In the genomic region with DNA sequence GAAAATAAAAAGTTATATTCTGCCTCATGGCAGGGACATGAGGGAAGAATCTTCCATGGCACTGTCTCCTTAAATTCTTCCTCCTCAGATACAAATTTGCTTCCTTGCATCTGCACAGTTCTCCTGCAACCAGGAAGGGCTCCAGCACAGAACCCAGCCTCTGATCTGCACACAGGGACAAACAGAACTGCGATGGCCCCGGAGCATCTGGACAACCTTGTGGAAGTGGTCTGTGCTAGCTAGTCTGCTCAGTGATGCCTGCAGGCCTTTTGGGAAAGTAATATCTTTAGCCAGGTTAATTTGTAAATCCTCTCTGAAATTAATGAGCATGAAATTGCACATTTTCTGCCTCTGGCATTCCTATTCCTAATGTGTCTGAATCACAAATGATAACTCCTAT, we compare ENCODE assay signal across 30 cellular contexts.
"Had no signal": no experiment of that assay in that cellular context is flagged by ENCODE, and none has a peak within 500 bp of the region (broad histone marks: within the 10 kb centered on the region; RNA-seq: fewer than 3 reads in every experiment).

No MANE protein-coding gene starts in this region.

- ATAC-seq: activated CD4-positive, CD25-positive, alpha-beta regulatory T cell treated with anti-CD3 and anti-CD28 coated beads, Interleukin-2, amount 50 U/mL, for 24 hours; activated CD8-positive, alpha-beta memory T cell treated with anti-CD3 and anti-CD28 coated beads, Interleukin-2, amount 10 ng/mL, durations not matched to agents 7 days and 5 days; activated CD8-positive, alpha-beta T cell treated with anti-CD3 and anti-CD28 coated beads, Interleukin-2, amount 10 ng/mL, durations not matched to agents 7 days and 5 days; activated naive CD8-positive, alpha-beta T cell treated with anti-CD3 and anti-CD28 coated beads, Interleukin-2, amount 50 U/mL, for 24 hours; esophagus mucosa; heart right ventricle; T-helper 17 cell had no signal

- H3K36me3 ChIP-seq: adrenal gland, ascending aorta, breast epithelium, cardiac muscle cell, colonic mucosa, heart right ventricle, WERI-Rb-1 had no signal

- H3K27me3 ChIP-seq: adrenal gland, ascending aorta, breast epithelium, cardiac muscle cell, colonic mucosa, dorsolateral prefrontal cortex had no signal

- H3K9me3 ChIP-seq: adrenal gland, ascending aorta, breast epithelium, colonic mucosa, heart right ventricle had no signal

- H3K4me3 ChIP-seq: adrenal gland, ascending aorta, breast epithelium, cardiac muscle cell, colonic mucosa, dorsolateral prefrontal cortex, heart right ventricle had no signal

- H3K4me1 ChIP-seq: adrenal gland, ascending aorta, breast epithelium, colonic mucosa, heart right ventricle had no signal

- H3K27ac ChIP-seq: adrenal gland, ascending aorta, breast epithelium, cardiac muscle cell, colonic mucosa, dorsolateral prefrontal cortex, heart right ventricle, WERI-Rb-1 had no signal

- DNase-seq: activated B cell treated with CpG ODN at 0.5 μM for 24 hours; activated CD4-positive, alpha-beta memory T cell treated with anti-CD3 and anti-CD28 coated beads for 36 hours; activated CD4-positive, alpha-beta T cell treated with anti-CD3 and anti-CD28 coated beads for 48 hours; activated CD8-positive, alpha-beta memory T cell treated with anti-CD3 and anti-CD28 coated beads, Interleukin-2, amount 10 ng/mL, durations not matched to agents 7 days and 5 days; activated CD8-positive, alpha-beta memory T cell treated with anti-CD3 and anti-CD28 coated beads, Interleukin-2, amount 50 U/mL, for 4 hours; activated CD8-positive, alpha-beta T cell treated with anti-CD3 and anti-CD28 coated beads, Interleukin-2, amount 10 ng/mL, durations not matched to agents 7 days and 5 days; activated effector memory CD4-positive, alpha-beta T cell treated with anti-CD3 and anti-CD28 coated beads, Interleukin-2, amount 50 U/mL, for 16 hours; activated naive CD4-positive, alpha-beta T cell treated with anti-CD3 and anti-CD28 coated beads for 36 hours; activated naive CD8-positive, alpha-beta T cell treated with anti-CD3 and anti-CD28 coated beads for 36 hours; activated naive CD8-positive, alpha-beta T cell treated with anti-CD3 and anti-CD28 coated beads, Interleukin-2, amount 50 U/mL, for 24 hours; activated T-cell treated with anti-CD3 and anti-CD28 coated beads, Interleukin-2, amount 50 U/mL, for 1 hour; activated T-cell treated with anti-CD3 and anti-CD28 coated beads, Interleukin-2, amount 50 U/mL, for 48 hours; central memory CD4-positive, alpha-beta T cell; cerebellar nuclear complex; colonic mucosa; dorsolateral prefrontal cortex; effector memory CD4-positive, alpha-beta T cell; endodermal cell; foreskin fibroblast; heart right ventricle; T-helper 1 cell; T-helper 17 cell; T1000; WERI-Rb-1 had no signal
